8 cellular contexts compared by ENCODE assay signal in genomic region chr11:66022401-66023185, GRCh38. TPM values are rescaled to one million over a fixed set of nuclear protein-coding genes. Genes with fewer than 3 reads are reported as not detected.
DNase-seq lines count a peak whose midpoint lies in the region; ATAC-seq and FAIRE-seq lines count a peak whose summit lies in the region.

No MANE protein-coding gene starts in this region.

- peak; percentile 85 for FAIRE-seq in GM19239 (lab: Jason Lieb, UNC)

- H3K4me1 Mint-ChIP-seq in activated CD4-positive, alpha-beta memory T cell treated with anti-CD3 and anti-CD28 coated beads for 36 hours (ENCODE audit: low read depth) = peaks cover 17% of the 10 kb centered on the region

- H3K27ac Mint-ChIP-seq in activated CD4-positive, alpha-beta memory T cell treated with anti-CD3 and anti-CD28 coated beads for 36 hours = no peak overlapping the region

- H3K36me3 Mint-ChIP-seq in activated CD4-positive, alpha-beta memory T cell treated with anti-CD3 and anti-CD28 coated beads for 36 hours = no peaks in the 10 kb centered on the region

- no peak for ATAC-seq in GM18907 (IDR thresholded peaks at IDR 0.05; ENCODE audit: unreplicated experiment)

- DNase-seq in AG08395 (ENCODE audit: low spot score) (peak; percentile 86), GM19239 (ENCODE audit: insufficient read length, low spot score) (peak; percentile 89), NCI-H510A (lab: John Stamatoyannopoulos, UW) (peak; percentile 43), ecto neural progenitor cell (ENCODE audit: low spot score) (peak; percentile 92), lung microvascular endothelial cell (ENCODE audit: low read depth in 2 of 2) (peak; percentile 60 to 66)
- DNase-seq in activated CD4-positive, alpha-beta memory T cell treated with anti-CD3 and anti-CD28 coated beads for 36 hours = peak; percentile 85
- peak; percentile 78 for DNase-seq in stimulated activated CD8-positive, alpha-beta memory T cell treated with anti-CD3 and anti-CD28 coated beads, Interleukin-15, amount 100 ng/mL, for 24 hours (ENCODE audit: low read depth)

- intact Hi-C loops in activated CD4-positive, alpha-beta memory T cell treated with anti-CD3 and anti-CD28 coated beads for 36 hours (cut with micrococcal nuclease) = loop anchor here (1.0 kb wide), 1 partner anchor 33 kb away; no protein-coding TSS in a partner anchor

- peak overlapping the region; percentile 6 for H3K4me3 Mint-ChIP-seq in activated CD4-positive, alpha-beta memory T cell treated with anti-CD3 and anti-CD28 coated beads for 36 hours

- H3K9me3 Mint-ChIP-seq in activated CD4-positive, alpha-beta memory T cell treated with anti-CD3 and anti-CD28 coated beads for 36 hours = no peaks in the 10 kb centered on the region

- peaks cover 6% of the 10 kb centered on the region for H3K27me3 Mint-ChIP-seq in activated CD4-positive, alpha-beta memory T cell treated with anti-CD3 and anti-CD28 coated beads for 36 hours

- POLR2A ChIA-PET in activated CD4-positive, alpha-beta memory T cell treated with anti-CD3 and anti-CD28 coated beads for 36 hours (lab: Charles Lee) = interaction anchor here (1.0 to 1.4 kb wide), 2 partner anchors 311 to 384 kb away, joined by 3 read pairs; no protein-coding TSS in a partner anchor

- CTCF ChIA-PET in activated CD4-positive, alpha-beta memory T cell treated with anti-CD3 and anti-CD28 coated beads for 36 hours (lab: Charles Lee) = interaction anchor here (0.6 to 2.6 kb wide), 47 partner anchors 8 to 574 kb away, joined by 3 to 36 read pairs (median 3); partner anchors contain the start of genes AP5B1, BANF1, CCDC85B and CFL1

RNA-seq across cellular contexts. Expression of gene CATSPER1, which starts 3.7 kb away (rescaled TPM):
- not detected for total RNA-seq in activated CD4-positive, alpha-beta memory T cell treated with anti-CD3 and anti-CD28 coated beads for 36 hours
- total RNA-seq in lung microvascular endothelial cell = 0.22 TPM in 1 of 2 replicates, not detected in the other

RNA-seq across cellular contexts. Expression of gene CST6, which starts 10.8 kb away (rescaled TPM):
- total RNA-seq in activated CD4-positive, alpha-beta memory T cell treated with anti-CD3 and anti-CD28 coated beads for 36 hours = not detected
- total RNA-seq in lung microvascular endothelial cell = 0.20 and 0.22 TPM in 2 replicates

RNA-seq across cellular contexts. Expression of gene BANF1, which starts 20.3 kb away (rescaled TPM):
- total RNA-seq in activated CD4-positive, alpha-beta memory T cell treated with anti-CD3 and anti-CD28 coated beads for 36 hours = 100 to 1,000 TPM; 264 to 280 TPM
- 19.2 and 20.5 TPM in 2 replicates for total RNA-seq in lung microvascular endothelial cell

RNA-seq across cellular contexts. Expression of gene EIF1AD, which starts 20.6 kb away (rescaled TPM):
- total RNA-seq in activated CD4-positive, alpha-beta memory T cell treated with anti-CD3 and anti-CD28 coated beads for 36 hours = 10 to 100 TPM; 41.2 to 42.7 TPM
- total RNA-seq in lung microvascular endothelial cell = 17.0 and 21.8 TPM in 2 replicates

RNA-seq across cellular contexts. Expression of gene GAL3ST3, which starts 26.4 kb away (rescaled TPM):
- not detected for total RNA-seq in activated CD4-positive, alpha-beta memory T cell treated with anti-CD3 and anti-CD28 coated beads for 36 hours
- 0.20 and 0.22 TPM in 2 replicates for total RNA-seq in lung microvascular endothelial cell

Comparison
In these comparisons a context has a peak if more than half of its experiments do, and no peak if none do; other contexts are left out.
1. RNA of gene BANF1, which starts 20.3 kb away (total RNA-seq): 264 to 280 TPM in activated CD4-positive, alpha-beta memory T cell treated with anti-CD3 and anti-CD28 coated beads for 36 hours; 19.2 to 20.5 TPM in lung microvascular endothelial cell; every median in the first group is over 10 times any median in the second.
2. Peak in every context shown above with its lines, with median percentiles within 50 percentile points of each other: DNase-seq.